Comparison of ENCODE assay signal across 15 cellular contexts in the genomic region with DNA sequence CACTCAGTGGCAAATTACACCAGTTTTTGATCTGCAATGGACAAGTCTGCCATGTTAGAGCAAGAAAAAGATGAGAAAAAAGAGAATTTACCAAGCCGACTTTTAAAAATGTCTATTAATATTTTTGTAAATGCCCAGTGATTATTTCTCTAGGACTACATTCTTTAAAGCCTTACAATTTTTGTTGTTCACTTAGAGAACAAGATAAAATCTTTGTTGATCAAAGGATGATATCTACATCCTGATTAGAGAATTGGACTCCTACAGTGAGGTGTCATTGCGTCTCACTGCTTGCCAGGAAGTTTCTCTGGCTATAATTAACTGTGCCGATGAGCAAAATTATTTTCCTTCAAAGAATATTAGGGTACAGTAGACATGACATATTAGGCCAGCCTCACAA.
"Had no signal": no experiment of that assay in that cellular context is flagged by ENCODE, and none has a peak within 500 bp of the region (broad histone marks: within the 10 kb centered on the region; RNA-seq: fewer than 3 reads in every experiment).

No MANE protein-coding gene starts in this region.

- FAIRE-seq: endometrium had no signal

- H3K9me3 Mint-ChIP-seq: activated CD4-positive, alpha-beta T cell treated with anti-CD3 and anti-CD28 coated beads, Interleukin-2, amount 10 ng/mL, durations not matched to agents 24 days and 14 days; activated T-helper 1 cell treated with anti-CD3 and anti-CD28 coated beads, Interleukin-12 subunit alpha, Interleukin-12 subunit beta, Interleukin-2, Interleukin-4 antibody, amounts not matched to agents 30 ng/mL and 10 ng/mL and 1 ng/mL, durations not matched to agents 14 hours and 24 hours and 36 hours; nephron; T-helper 1 cell treated with Interleukin-12 subunit alpha and Interleukin-12 subunit beta and Interleukin-4 antibody, amounts not matched to agents 30 μg/mL and 1 μg/mL, for 36 hours had no signal

- DNase-seq: activated CD4-positive, alpha-beta T cell treated with anti-CD3 and anti-CD28 coated beads, Interleukin-2, amount 10 ng/mL, durations not matched to agents 24 days and 14 days; activated CD4-positive, CD25-positive, alpha-beta regulatory T cell; activated CD8-positive, alpha-beta memory T cell treated with anti-CD3 and anti-CD28 coated beads, Interleukin-2, amount 50 U/mL, for 48 hours; aorta; esophagus squamous epithelium; foreskin melanocyte; stimulated activated CD4-positive, alpha-beta T cell treated with anti-CD3 and anti-CD28 coated beads, Interleukin-4, amount 100 ng/mL, for 4 hours; stimulated activated CD8-positive, alpha-beta memory T cell treated with anti-CD3 and anti-CD28 coated beads, Interleukin-4, amount 100 ng/mL, for 48 hours; stimulated activated naive CD4-positive, alpha-beta T cell treated with Interleukin-2 at 50 U/mL for 16 hours; substantia nigra had no signal

- H3K27ac ChIP-seq: esophagus squamous epithelium, tibial nerve had no signal

- H3K4me3 Mint-ChIP-seq: activated CD4-positive, alpha-beta T cell treated with anti-CD3 and anti-CD28 coated beads, Interleukin-2, amount 10 ng/mL, durations not matched to agents 24 days and 14 days; activated T-helper 1 cell treated with anti-CD3 and anti-CD28 coated beads, Interleukin-12 subunit alpha, Interleukin-12 subunit beta, Interleukin-2, Interleukin-4 antibody, amounts not matched to agents 30 ng/mL and 10 ng/mL and 1 ng/mL, durations not matched to agents 14 hours and 24 hours and 36 hours; nephron; T-helper 1 cell treated with Interleukin-12 subunit alpha and Interleukin-12 subunit beta and Interleukin-4 antibody, amounts not matched to agents 30 μg/mL and 1 μg/mL, for 36 hours had no signal

- H3K9me3 ChIP-seq: esophagus squamous epithelium, tibial nerve had no signal

- H3K27me3 ChIP-seq: tibial nerve had no signal

- H3K27ac Mint-ChIP-seq: activated CD4-positive, alpha-beta T cell treated with anti-CD3 and anti-CD28 coated beads, Interleukin-2, amount 10 ng/mL, durations not matched to agents 24 days and 14 days; activated T-helper 1 cell treated with anti-CD3 and anti-CD28 coated beads, Interleukin-12 subunit alpha, Interleukin-12 subunit beta, Interleukin-2, Interleukin-4 antibody, amounts not matched to agents 30 ng/mL and 10 ng/mL and 1 ng/mL, durations not matched to agents 14 hours and 24 hours and 36 hours; nephron; T-helper 1 cell treated with Interleukin-12 subunit alpha and Interleukin-12 subunit beta and Interleukin-4 antibody, amounts not matched to agents 30 μg/mL and 1 μg/mL, for 36 hours had no signal

- H3K36me3 ChIP-seq: esophagus squamous epithelium, tibial nerve had no signal

- H3K4me3 ChIP-seq: esophagus squamous epithelium, tibial nerve had no signal
